21 cellular contexts compared by ENCODE assay signal in the genomic region with DNA sequence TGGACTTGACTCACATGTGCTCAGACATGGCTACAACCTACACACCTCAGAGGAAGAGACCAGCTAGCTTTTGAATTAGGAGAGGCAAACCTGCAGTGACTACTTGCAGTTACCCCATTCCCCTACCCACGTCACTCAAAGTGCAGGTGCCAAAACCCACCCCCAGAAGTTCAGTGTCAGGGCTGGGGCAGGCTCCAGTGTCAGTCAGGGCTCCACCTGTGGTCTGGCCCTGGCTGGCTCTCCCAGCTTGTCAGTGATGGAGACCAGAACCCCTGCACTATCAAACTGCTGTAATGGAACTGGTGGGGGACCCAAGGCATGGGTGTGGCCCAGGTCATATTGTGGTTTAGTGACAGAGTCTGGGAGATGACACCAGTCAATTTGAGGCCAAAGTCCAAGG.
"Had no signal": no experiment of that assay in that cellular context is flagged by ENCODE, and none has a peak within 500 bp of the region (broad histone marks: within the 10 kb centered on the region; RNA-seq: fewer than 3 reads in every experiment).

No MANE protein-coding gene starts in this region.

- H3K27ac Mint-ChIP-seq: activated CD8-positive, alpha-beta T cell treated with anti-CD3 and anti-CD28 coated beads, Interleukin-2, amount 10 ng/mL, durations not matched to agents 7 days and 5 days; activated naive CD4-positive, alpha-beta T cell treated with anti-CD3 and anti-CD28 coated beads, Interleukin-2, amount 50 U/mL, for 24 hours; memory B cell; nephron progenitor cell; T-helper 1 cell treated with Interleukin-12 subunit alpha and Interleukin-12 subunit beta and Interleukin-4 antibody, amounts not matched to agents 30 μg/mL and 1 μg/mL, for 36 hours had no signal

- H3K27me3 ChIP-seq: body of pancreas, esophagus squamous epithelium, gastroesophageal sphincter had no signal

- H3K36me3 Mint-ChIP-seq: activated naive CD4-positive, alpha-beta T cell treated with anti-CD3 and anti-CD28 coated beads, Interleukin-2, amount 50 U/mL, for 24 hours; memory B cell had no signal

- H3K9me3 Mint-ChIP-seq: activated naive CD4-positive, alpha-beta T cell treated with anti-CD3 and anti-CD28 coated beads, Interleukin-2, amount 50 U/mL, for 24 hours; memory B cell; nephron progenitor cell; T-helper 1 cell treated with Interleukin-12 subunit alpha and Interleukin-12 subunit beta and Interleukin-4 antibody, amounts not matched to agents 30 μg/mL and 1 μg/mL, for 36 hours had no signal

- H3K36me3 ChIP-seq: esophagus squamous epithelium, thoracic aorta had no signal

- H3K4me3 Mint-ChIP-seq: activated CD8-positive, alpha-beta T cell treated with anti-CD3 and anti-CD28 coated beads, Interleukin-2, amount 10 ng/mL, durations not matched to agents 7 days and 5 days; activated naive CD4-positive, alpha-beta T cell treated with anti-CD3 and anti-CD28 coated beads, Interleukin-2, amount 50 U/mL, for 24 hours; memory B cell; nephron progenitor cell; T-helper 1 cell treated with Interleukin-12 subunit alpha and Interleukin-12 subunit beta and Interleukin-4 antibody, amounts not matched to agents 30 μg/mL and 1 μg/mL, for 36 hours had no signal

- DNase-seq: activated CD4-positive, alpha-beta T cell treated with anti-CD3 and anti-CD28 coated beads for 48 hours; activated CD4-positive, CD25-positive, alpha-beta regulatory T cell; activated CD8-positive, alpha-beta T cell treated with anti-CD3 and anti-CD28 coated beads, Interleukin-2, amount 10 ng/mL, durations not matched to agents 7 days and 5 days; activated effector memory CD4-positive, alpha-beta T cell treated with anti-CD3 and anti-CD28 coated beads, Interleukin-2, amount 50 U/mL, for 16 hours; anterior cingulate cortex; caudate nucleus; esophagus squamous epithelium; hypothalamus; left cardiac atrium; nephron progenitor cell; stimulated activated CD4-positive, alpha-beta T cell treated with anti-CD3 and anti-CD28 coated beads, Interleukin-2, amount 100 ng/mL, for 48 hours; stimulated activated naive CD4-positive, alpha-beta T cell had no signal

- FAIRE-seq: colon had no signal

- H3K4me1 ChIP-seq: body of pancreas, esophagus squamous epithelium, gastroesophageal sphincter, parathyroid adenoma had no signal

- H3K4me1 Mint-ChIP-seq: activated naive CD4-positive, alpha-beta T cell treated with anti-CD3 and anti-CD28 coated beads, Interleukin-2, amount 50 U/mL, for 24 hours; memory B cell had no signal

- H3K79me2 ChIP-seq: parathyroid adenoma had no signal

- ATAC-seq: activated CD8-positive, alpha-beta T cell treated with anti-CD3 and anti-CD28 coated beads, Interleukin-2, amount 10 ng/mL, durations not matched to agents 7 days and 5 days; body of pancreas; gastroesophageal sphincter; left cardiac atrium had no signal

- H3K4me3 ChIP-seq: body of pancreas, dorsolateral prefrontal cortex, esophagus squamous epithelium, gastroesophageal sphincter, thoracic aorta had no signal

- H3K27ac ChIP-seq: body of pancreas, dorsolateral prefrontal cortex, esophagus squamous epithelium, gastroesophageal sphincter, parathyroid adenoma, thoracic aorta had no signal

- H3K9ac ChIP-seq: parathyroid adenoma had no signal

- H2AFZ ChIP-seq: parathyroid adenoma had no signal

- H3K9me3 ChIP-seq: body of pancreas, esophagus squamous epithelium, gastroesophageal sphincter, thoracic aorta had no signal
